18 cellular contexts compared by ENCODE assay signal in genomic region chr2:99448556-99448955, GRCh38.
DNase-seq lines count a peak whose midpoint lies in the region; FAIRE-seq and TF ChIP-seq lines count a peak whose summit lies in the region.
"Had no signal": no experiment of that assay in that cellular context is flagged by ENCODE, and none has a peak within 500 bp of the region (broad histone marks: within the 10 kb centered on the region; RNA-seq: fewer than 3 reads in every experiment).

No MANE protein-coding gene starts in this region.

- TF ChIP-seq CTCF in brain microvascular endothelial cell (IDR thresholded peaks at IDR 0.05; ENCODE audit: low read depth, low read length, missing control alignments) (no peak), D721Med (IDR thresholded peaks at IDR 0.05; ENCODE audit: insufficient read depth, missing control alignments) (no peak)

- FAIRE-seq in D721Med (lab: Jason Lieb, UNC), result no peak
- FAIRE-seq: endometrium, K562 had no signal

- no peaks in the 10 kb centered on the region for H3K27me3 ChIP-seq in ACC112 (ENCODE audit: insufficient read depth, low read length)
- no peaks in the 10 kb centered on the region for H3K27me3 ChIP-seq in brain microvascular endothelial cell (replicated peaks)
- H3K27me3 ChIP-seq: body of pancreas, hepatocyte had no signal

- H3K27ac ChIP-seq in ACC112 (ENCODE audit: low read depth, low read length) (0 out of 2 replicates have a peak overlapping the region, but pooled peaks have one; percentile 19), brain microvascular endothelial cell (no peak overlapping the region)
- H3K27ac ChIP-seq: body of pancreas, hepatocyte had no signal

- peaks cover 12% of the 10 kb centered on the region for H3K4me1 ChIP-seq in ACC112 (ENCODE audit: control insufficient read depth, insufficient read depth, low read length, unreplicated experiment)
- H3K4me1 ChIP-seq: body of pancreas, Caco-2 had no signal

- POLR2A ChIA-PET in HEK293T (lab: Yijun Ruan, JAX), result no interaction called here

- in situ Hi-C loops in brain microvascular endothelial cell (cut with HindIII; ENCODE audit: low pct_ligation_motif_present, low sequenced_read_pairs), result no loop called here

- no peak overlapping the region for H2AFZ ChIP-seq in ACC112 (ENCODE audit: low read length, unreplicated experiment)
- H2AFZ ChIP-seq: hepatocyte had no signal

- CTCF ChIA-PET in HEK293T (lab: Yijun Ruan, JAX), result interaction anchor here (0.6 kb wide), 1 partner anchor 12 kb away, joined by 3 read pairs; no protein-coding TSS in a partner anchor

- H3K4me3 ChIP-seq in ACC112 (ENCODE audit: low read depth, low read length), result no peak overlapping the region
- no peak overlapping the region for H3K4me3 ChIP-seq in brain microvascular endothelial cell (ENCODE audit: low read depth, low read length)
- H3K4me3 ChIP-seq: body of pancreas, hepatocyte, K562 had no signal

- DNase-seq in HPDE6-E6E7 (ENCODE audit: extremely low spot score) (peak; percentile 9), brain microvascular endothelial cell (peak; percentile 14), glomerular visceral epithelial cell (ENCODE audit: extremely low spot score) (peak; percentile 22), D721Med (ENCODE audit: insufficient read length, low spot score) (no peak), medulla oblongata (ENCODE audit: extremely low spot score) (no peak), HEK293T (ENCODE audit: extremely low spot score) (no peak), NCI-H510A (lab: John Stamatoyannopoulos, UW) (no peak)
- DNase-seq: body of pancreas; Caco-2; naive thymus-derived CD4-positive, alpha-beta T cell; NCI-H1436; NCI-H446; SK-N-SH; stimulated activated naive CD4-positive, alpha-beta T cell treated with Interleukin-2 at 50 U/mL for 16 hours had no signal

- peaks cover 27% of the 10 kb centered on the region for H3K79me2 ChIP-seq in ACC112 (ENCODE audit: control insufficient read depth, insufficient read depth, low read length, unreplicated experiment)

- H3K36me3 ChIP-seq in ACC112 (ENCODE audit: insufficient read depth, low read length), result peaks cover 19% of the 10 kb centered on the region
- peaks cover 10% of the 10 kb centered on the region for H3K36me3 ChIP-seq in brain microvascular endothelial cell (replicated peaks)

TF ChIP-seq in HEK293T, 16 proteins besides CTCF, POLR2A, EP300 and RAD21:
- TF ChIP-seq FOXM1 (IDR thresholded peaks at IDR 0.05; ENCODE audit: borderline replicate concordance) (no peak), ZNF384 (IDR thresholded peaks at IDR 0.05) (no peak), L3MBTL2 (conservative IDR thresholded peaks at IDR 0.05) (no peak), SUZ12 (IDR thresholded peaks at IDR 0.05) (no peak), NFRKB (IDR thresholded peaks at IDR 0.05) (no peak), FOXA1 (IDR thresholded peaks at IDR 0.05) (no peak), ARNT (IDR thresholded peaks at IDR 0.05) (no peak), FOXK2 (IDR thresholded peaks at IDR 0.05) (no peak), BHLHE40 (IDR thresholded peaks at IDR 0.05; ENCODE audit: borderline replicate concordance) (no peak), SP1 (IDR thresholded peaks at IDR 0.05) (no peak), PKNOX1 (IDR thresholded peaks at IDR 0.05) (no peak), TARDBP (IDR thresholded peaks at IDR 0.05) (no peak), HDGF (IDR thresholded peaks at IDR 0.05; ENCODE audit: borderline replicate concordance) (no peak), CTBP1 (IDR thresholded peaks at IDR 0.05; ENCODE audit: borderline replicate concordance) (no peak), ELF4 (IDR thresholded peaks at IDR 0.05) (no peak)

Comparison
In these comparisons a context has a peak if more than half of its experiments do, and no peak if none do; other contexts are left out.
1. DNase-seq: peak in HPDE6-E6E7 (single experiment), brain microvascular endothelial cell (single experiment) and glomerular visceral epithelial cell (single experiment); none in D721Med (single experiment), medulla oblongata (single experiment), HEK293T (single experiment) and NCI-H510A (single experiment).